12 cellular contexts compared by ENCODE assay signal in the genomic region with DNA sequence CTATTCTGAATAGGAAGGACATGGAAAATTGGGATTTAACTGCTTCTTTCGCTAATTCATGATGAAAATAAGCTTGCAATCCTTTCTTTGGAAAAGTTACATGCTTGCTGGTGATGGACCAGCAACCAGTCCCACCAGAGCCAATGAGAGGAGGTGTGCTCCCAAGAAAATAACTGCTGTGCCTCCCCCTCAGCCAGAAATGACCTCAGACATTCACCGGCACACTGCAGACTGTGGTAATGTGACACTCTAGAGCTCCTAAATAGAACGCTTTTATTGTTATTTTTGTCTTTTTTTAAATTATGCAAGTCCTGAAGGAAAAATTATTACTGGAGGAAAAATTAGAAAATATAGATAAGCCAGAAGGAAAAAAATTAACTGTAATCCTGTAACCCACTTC. TPM values are rescaled to one million over a fixed set of nuclear protein-coding genes. Genes with fewer than 3 reads are reported as not detected.
DNase-seq lines count a peak whose midpoint lies in the region; ATAC-seq, FAIRE-seq and TF ChIP-seq lines count a peak whose summit lies in the region.
"Had no signal": no experiment of that assay in that cellular context is flagged by ENCODE, and none has a peak within 500 bp of the region (broad histone marks: within the 10 kb centered on the region; RNA-seq: fewer than 3 reads in every experiment).

No MANE protein-coding gene starts in this region.

- no peak overlapping the region for H2AFZ ChIP-seq in keratinocyte (ENCODE audit: control insufficient read depth, low read length)

- H3K4me3 ChIP-seq in keratinocyte (ENCODE audit: control insufficient read depth in 2 of 3, extremely low read depth in 1 of 3, insufficient read depth in 2 of 3, low read depth in 1 of 3, low read length in 3 of 3) (peak overlapping the region; percentile 94 to 97 (median 97)), tibial artery (peak overlapping the region; percentile 81 to 92), upper lobe of right lung (no peak overlapping the region)
- H3K4me3 ChIP-seq: lung had no signal

- peak overlapping the region; percentile 82 for H3K9ac ChIP-seq in keratinocyte (ENCODE audit: control insufficient read depth, extremely low read depth, insufficient read depth, low read length)

- H3K27me3 ChIP-seq in keratinocyte (ENCODE audit: control insufficient read depth, extremely low read depth, insufficient read depth, low read length) (no peaks in the 10 kb centered on the region), tibial artery (no peaks in the 10 kb centered on the region), upper lobe of right lung (no peaks in the 10 kb centered on the region)

- H3K79me2 ChIP-seq in keratinocyte (ENCODE audit: control insufficient read depth, insufficient read depth, low read length) = peaks cover 72% of the 10 kb centered on the region

- H3K27ac ChIP-seq in keratinocyte (ENCODE audit: control insufficient read depth, insufficient read depth, low read length) (no peak overlapping the region), tibial artery (peak overlapping the region; percentile 98 to 99), upper lobe of right lung (no peak overlapping the region)
- H3K27ac ChIP-seq: HL-60 had no signal

- H3K9me3 ChIP-seq in keratinocyte (ENCODE audit: control insufficient read depth, low read depth, low read length) = no peaks in the 10 kb centered on the region
- H3K9me3 ChIP-seq in tibial artery = no peaks in the 10 kb centered on the region
- H3K9me3 ChIP-seq in upper lobe of right lung = no peaks in the 10 kb centered on the region

- H4K20me1 ChIP-seq in keratinocyte (ENCODE audit: control insufficient read depth, extremely low read depth, insufficient read depth, low read length) = peaks cover 49% of the 10 kb centered on the region

- no peak for TF ChIP-seq CTCF in keratinocyte (optimal IDR thresholded peaks at IDR 0.05 in 1 of 3, IDR thresholded peaks at IDR 0.05 in 1 of 3, conservative IDR thresholded peaks at IDR 0.05 in 1 of 3; ENCODE audit: extremely low read depth in 1 of 3, insufficient read depth in 2 of 3, low read length in 3 of 3)
- no peak for TF ChIP-seq CTCF in tibial artery (IDR thresholded peaks at IDR 0.05)
- no peak for TF ChIP-seq CTCF in upper lobe of right lung (IDR thresholded peaks at IDR 0.05)

- peaks cover 12% of the 10 kb centered on the region for H3K9me1 ChIP-seq in keratinocyte (ENCODE audit: control insufficient read depth, extremely low read depth, insufficient read depth, low read length)

- H3K4me1 ChIP-seq in keratinocyte (ENCODE audit: control insufficient read depth, extremely low read depth, insufficient read depth, low read length) (peaks cover 46% of the 10 kb centered on the region), tibial artery (peaks cover 4 to 70% (median 59%) of the 10 kb centered on the region in 4 donors), upper lobe of right lung (peaks cover 34% of the 10 kb centered on the region)

- DNase-seq in cardiac septum (ENCODE audit: low spot score) = peak; percentile 70
- DNase-seq in Right ventricle myocardium inferior (ENCODE audit: missing footprints) = no peak
- peak; percentile 45 for DNase-seq in astrocyte of the hippocampus (ENCODE audit: low read depth, low spot score)
- DNase-seq in keratinocyte (ENCODE audit: low read depth, low spot score) = no peak
- peak in 1 of 2 donors; percentile 48 for DNase-seq in tibial artery
- no peak for DNase-seq in upper lobe of right lung
- no peak for DNase-seq in SK-N-DZ (ENCODE audit: low spot score)
- DNase-seq: NCI-H226 had no signal

- H3K36me3 ChIP-seq in keratinocyte (ENCODE audit: control insufficient read depth in 2 of 2, extremely low read depth in 1 of 2, insufficient read depth in 2 of 2, low read length in 2 of 2) (peaks cover 22 to 34% of the 10 kb centered on the region in 2 experiments), tibial artery (no peaks in the 10 kb centered on the region), upper lobe of right lung (no peaks in the 10 kb centered on the region)

- dilution Hi-C loops in keratinocyte (cut with MboI; ENCODE audit: extremely low pct_ligation_motif_present, low sequenced_read_pairs) = no loop called here

- peak overlapping the region; percentile 84 for H3K4me2 ChIP-seq in keratinocyte (ENCODE audit: control insufficient read depth, extremely low read depth, insufficient read depth, low read depth, low read length)

- FAIRE-seq in keratinocyte (lab: Jason Lieb, UNC) = no peak
- FAIRE-seq: GM12891 had no signal

- ATAC-seq in Right ventricle myocardium inferior = no peak
- ATAC-seq in HG03159 (IDR thresholded peaks at IDR 0.05; ENCODE audit: unreplicated experiment) = no peak
- no peak for ATAC-seq in upper lobe of right lung

- intact Hi-C loops in cardiac septum (cut with DNase I) = no loop called here
- intact Hi-C loops in Right ventricle myocardium inferior (cut with DNase I) = loop anchor here (5.0 kb wide), 1 partner anchor 42 kb away; no protein-coding TSS in a partner anchor
- intact Hi-C loops in tibial artery (cut with DNase I; ENCODE audit: low total_unique reads) = loop anchor here (5.0 to 10.0 kb wide), 2 partner anchors 193 to 256 kb away; a partner anchor contains a TSS
- intact Hi-C loops in upper lobe of right lung (cut with DNase I) = no loop called here

RNA-seq across cellular contexts. Expression of a gene that starts 2.6 kb away (rescaled TPM):
- total RNA-seq in cardiac septum (386 TPM), Right ventricle myocardium inferior (174 TPM), upper lobe of right lung (61.1 TPM)
- 78.3 to 135 TPM (median 100 TPM) in 3 replicates for polyA plus RNA-seq in keratinocyte
- polyA plus RNA-seq in keratinocyte (2011; ENCODE audit: low read depth) = 73.7 TPM
- polyA plus RNA-seq in keratinocyte (2011; cell fraction: cytosol; rRNA removed) = 67.6 and 112 TPM in 2 replicates
- 224 and 265 TPM in 2 replicates for polyA plus RNA-seq in keratinocyte (2011; cell fraction: nucleus; rRNA removed)
- polyA plus RNA-seq in keratinocyte (2012; ENCODE audit: low replicate concordance) = 159 and 171 TPM in 2 replicates
- 137 to 269 TPM (median 175 TPM) in 3 replicates for polyA minus RNA-seq in keratinocyte
- polyA minus RNA-seq in keratinocyte (2011; cell fraction: cytosol; rRNA and poly(A)+ RNA removed) = 166 TPM
- polyA minus RNA-seq in keratinocyte (2011; cell fraction: nucleus; rRNA and poly(A)+ RNA removed) = 137 and 167 TPM in 2 replicates
- polyA plus RNA-seq in SK-N-DZ (2014; cell fraction: cytosol; rRNA removed) = 127 and 155 TPM in 2 replicates
- polyA plus RNA-seq in SK-N-DZ (2014; cell fraction: nucleus; rRNA removed) = 212 and 244 TPM in 2 replicates

RNA-seq across cellular contexts. Expression of a gene that starts 55.0 kb away (rescaled TPM):
- total RNA-seq in cardiac septum (102 TPM), Right ventricle myocardium inferior (132 TPM), upper lobe of right lung (75.6 TPM)
- 57.8 to 62.0 TPM (median 58.0 TPM) in 3 replicates for polyA plus RNA-seq in keratinocyte
- polyA plus RNA-seq in keratinocyte (2011; ENCODE audit: low read depth) = 21.1 TPM
- polyA plus RNA-seq in keratinocyte (2011; cell fraction: cytosol; rRNA removed) = 34.1 and 47.9 TPM in 2 replicates
- polyA plus RNA-seq in keratinocyte (2011; cell fraction: nucleus; rRNA removed) = 110 and 122 TPM in 2 replicates
- 45.3 and 56.1 TPM in 2 replicates for polyA plus RNA-seq in keratinocyte (2012; ENCODE audit: low replicate concordance)
- polyA minus RNA-seq in keratinocyte = 55.2 to 77.9 TPM (median 63.6 TPM) in 3 replicates
- polyA minus RNA-seq in keratinocyte (2011; cell fraction: cytosol; rRNA and poly(A)+ RNA removed) = 44.1 TPM
- 48.5 and 57.2 TPM in 2 replicates for polyA minus RNA-seq in keratinocyte (2011; cell fraction: nucleus; rRNA and poly(A)+ RNA removed)
- 58.0 and 61.2 TPM in 2 replicates for polyA plus RNA-seq in SK-N-DZ (2014; cell fraction: cytosol; rRNA removed)
- 253 and 269 TPM in 2 replicates for polyA plus RNA-seq in SK-N-DZ (2014; cell fraction: nucleus; rRNA removed)

Comparison
In these comparisons a context has a peak if more than half of its experiments do, and no peak if none do; other contexts are left out.
1. DNase-seq: peak in cardiac septum (single experiment) and astrocyte of the hippocampus (single experiment); none in Right ventricle myocardium inferior (single experiment), keratinocyte (single experiment), upper lobe of right lung (single experiment) and SK-N-DZ (single experiment).
2. intact Hi-C loops: an anchor here in Right ventricle myocardium inferior (5.0 kb wide) and tibial artery (5.0 to 10.0 kb wide); none called in cardiac septum and upper lobe of right lung.
3. H3K27ac ChIP-seq: peak in tibial artery (2 of 2); none in keratinocyte (single experiment) and upper lobe of right lung (single experiment).